23 cellular contexts compared by ENCODE assay signal in the genomic region with DNA sequence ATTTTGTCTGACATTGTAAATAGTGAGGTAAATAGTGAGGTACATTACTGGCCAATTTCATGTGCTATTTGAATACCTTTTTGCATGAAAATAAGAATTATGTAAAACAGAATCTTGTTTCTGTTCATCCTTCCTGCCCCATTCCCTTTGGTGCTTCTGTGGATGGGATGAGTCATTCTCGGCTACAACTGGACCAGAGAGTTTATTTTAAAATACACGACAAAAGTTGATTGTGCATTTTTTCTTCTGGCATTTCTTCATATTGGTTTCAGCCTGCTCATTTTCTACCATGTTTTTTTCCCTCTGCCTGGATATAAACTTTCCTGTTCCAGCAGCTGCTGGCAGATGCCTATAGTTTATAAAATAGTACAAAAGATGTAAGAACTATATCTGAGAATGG.
DNase-seq lines count a peak whose midpoint lies in the region; ATAC-seq and TF ChIP-seq lines count a peak whose summit lies in the region.
"Had no signal": no experiment of that assay in that cellular context is flagged by ENCODE, and none has a peak within 500 bp of the region (broad histone marks: within the 10 kb centered on the region; RNA-seq: fewer than 3 reads in every experiment).

No MANE protein-coding gene starts in this region.

- ATAC-seq in GM23338 = no peak
- ATAC-seq in IMR-90 (ENCODE audit: low read depth) = peak; percentile 77
- ATAC-seq: A549 had no signal

- H4K91ac ChIP-seq in IMR-90 (ENCODE audit: insufficient read depth, low read depth, low read length) = no peak overlapping the region

- no peak for DNase-seq in GM23338 (ENCODE audit: low spot score)
- peak; percentile 58 for DNase-seq in IMR-90
- peak; percentile 44 for DNase-seq in NCI-H526 treated with DMSO at 0.1 percent for 48 hours (lab: John Stamatoyannopoulos, UW)
- peak; percentile 72 for DNase-seq in fibroblast of peridontal ligament (ENCODE audit: extremely low read depth)
- no peak for DNase-seq in UCSD-AML1 (lab: John Stamatoyannopoulos, UW; ENCODE audit: unreplicated experiment)
- no peak for DNase-seq in kidney tubule cell (ENCODE audit: low spot score)
- no peak for DNase-seq in SK-N-DZ (ENCODE audit: low spot score)
- DNase-seq: 8988T; ACHN; AML-193; BE2C; CD4-positive, alpha-beta T cell; CD8-positive, alpha-beta memory T cell; DMS 273 treated with DMSO at 0.1 percent for 48 hours; DMS79; EL; GF-D8; GM23248; H9; HFFc6 had no signal

- H3K9me3 Mint-ChIP-seq in GM23338 = peaks cover 40% of the 10 kb centered on the region

- H2AK5ac ChIP-seq in IMR-90 (ENCODE audit: low read depth, low read length) = no peak overlapping the region

- peaks cover 1% of the 10 kb centered on the region for H3K27me3 Mint-ChIP-seq in GM23338 (ENCODE audit: insufficient read depth, low read depth, poor library complexity)

- no peak overlapping the region for H3K4me3 Mint-ChIP-seq in GM23338
- H3K4me3 Mint-ChIP-seq: CD14-positive monocyte; CD4-positive, alpha-beta T cell; CD8-positive, alpha-beta memory T cell; H9; HFFc6 had no signal

- H3K36me3 Mint-ChIP-seq in GM23338 (ENCODE audit: low read depth) = peaks cover 22% of the 10 kb centered on the region; the same call in 2 of the 3 replicates
- H3K36me3 Mint-ChIP-seq: CD14-positive monocyte had no signal

- H3K27ac Mint-ChIP-seq in GM23338 = no peak overlapping the region
- H3K27ac Mint-ChIP-seq: CD14-positive monocyte; CD4-positive, alpha-beta T cell; CD8-positive, alpha-beta memory T cell; H9; HFFc6 had no signal

- H4K8ac ChIP-seq in IMR-90 (ENCODE audit: low read depth in 2 of 2, low read length in 2 of 2) = no peak overlapping the region

- H4K20me1 ChIP-seq in GM23338 (replicated peaks; ENCODE audit: insufficient read depth) = no peaks in the 10 kb centered on the region
- no peaks in the 10 kb centered on the region for H4K20me1 ChIP-seq in IMR-90 (ENCODE audit: insufficient read depth, low read length)
- H4K20me1 ChIP-seq: BLaER1 treated with 17β-estradiol and CSF1 and Interleukin-3, amounts not matched to agents 10 nM and 100 nM had no signal

- H3K4me2 ChIP-seq in GM23338 (no peak overlapping the region), IMR-90 (ENCODE audit: low read depth, low read length) (no peak overlapping the region)
- H3K4me2 ChIP-seq: A549; BLaER1 treated with 17β-estradiol and CSF1 and Interleukin-3, amounts not matched to agents 10 nM and 100 nM had no signal

- H3K9ac ChIP-seq in IMR-90 (ENCODE audit: low read depth, low read length) = no peak overlapping the region
- H3K9ac ChIP-seq: BLaER1 treated with 17β-estradiol and CSF1 and Interleukin-3, amounts not matched to agents 10 nM and 100 nM; GM23248 had no signal

- H3K9me1 ChIP-seq in IMR-90 (ENCODE audit: insufficient read depth, low read length) = no peaks in the 10 kb centered on the region

- no TSS peak for BruUV-seq in IMR-90 (replicated peaks; lab: Mats Ljungman, UMichigan)

- no peak for TF ChIP-seq CTCF in GM23338 (conservative IDR thresholded peaks at IDR 0.05; ENCODE audit: low read depth in 2 of 2)
- no peak for TF ChIP-seq CTCF in IMR-90 (conservative IDR thresholded peaks at IDR 0.05; ENCODE audit: low read depth, low read length)

- H2BK20ac ChIP-seq in IMR-90 (ENCODE audit: low read depth, low read length) = no peak overlapping the region

- no peaks in the 10 kb centered on the region for H3K79me1 ChIP-seq in IMR-90 (ENCODE audit: low read depth in 1 of 2, low read length in 2 of 2)

- no peak overlapping the region for H4K5ac ChIP-seq in IMR-90 (ENCODE audit: low read depth, low read length)

- no peak overlapping the region for H3K23ac ChIP-seq in IMR-90 (ENCODE audit: low read depth, low read length)

- H3K4me3 ChIP-seq in GM23338 (no peak overlapping the region), IMR-90 (ENCODE audit: insufficient read depth, low read depth, low read length) (no peak overlapping the region)
- H3K4me3 ChIP-seq: A549; BLaER1 treated with 17β-estradiol and CSF1 and Interleukin-3, amounts not matched to agents 10 nM and 100 nM; GM23248 had no signal

- CTCF ChIA-PET in IMR-90 (lab: Yijun Ruan, JAX) = interaction anchor here (0.8 kb wide), 1 partner anchor 12 kb away, joined by 3 read pairs; no protein-coding TSS in a partner anchor

- no peaks in the 10 kb centered on the region for H3K79me2 ChIP-seq in GM23338 (replicated peaks; ENCODE audit: insufficient read depth)

- H3K9me2 ChIP-seq in GM23338 (ENCODE audit: insufficient read depth) = peaks cover 8% of the 10 kb centered on the region; the same call in 1 of the 2 replicates

- TF ChIP-seq POLR2A in IMR-90 (IDR thresholded peaks at IDR 0.05; ENCODE audit: low read depth, low read length) = no peak

- intact Hi-C loops in IMR-90 (cut with micrococcal nuclease) = loop anchor here (10.0 kb wide), 1 partner anchor 526 kb away; a partner anchor contains a TSS

- no peak overlapping the region for H3K56ac ChIP-seq in IMR-90 (ENCODE audit: extremely low read depth, insufficient read depth, low read length)

- POLR2A ChIA-PET in IMR-90 (lab: Charles Lee; ENCODE audit: unreplicated experiment) = no interaction called here

- H3K27me3 ChIP-seq in GM23338 (ENCODE audit: insufficient read depth) (no peaks in the 10 kb centered on the region), IMR-90 (ENCODE audit: control insufficient read depth, insufficient read depth, low read length) (no peaks in the 10 kb centered on the region)
- H3K27me3 ChIP-seq: BE2C; BLaER1 treated with 17β-estradiol and CSF1 and Interleukin-3, amounts not matched to agents 10 nM and 100 nM had no signal

- no peak overlapping the region for H3K14ac ChIP-seq in IMR-90 (replicated peaks; ENCODE audit: low read depth, low read length)

- H2BK120ac ChIP-seq in IMR-90 (ENCODE audit: low read depth, low read length) = no peak overlapping the region

- H3K4me1 ChIP-seq in GM23338 (ENCODE audit: insufficient read depth) (peaks cover 15% of the 10 kb centered on the region; the same call in 1 of the 2 replicates), IMR-90 (ENCODE audit: control insufficient read depth, insufficient read depth, low read length) (no peaks in the 10 kb centered on the region; the same call in 1 of the 2 replicates)
- H3K4me1 ChIP-seq: A549; BE2C; BLaER1 treated with 17β-estradiol and CSF1 and Interleukin-3, amounts not matched to agents 10 nM and 100 nM had no signal

- TF ChIP-seq RAD21 in IMR-90 (IDR thresholded peaks at IDR 0.05; ENCODE audit: low read length) = no peak

- no peak overlapping the region for H2BK15ac ChIP-seq in IMR-90 (ENCODE audit: low read depth, low read length)

- H3K27ac ChIP-seq in GM23338 (ENCODE audit: low read depth) = no peak overlapping the region
- H3K27ac ChIP-seq in IMR-90 (ENCODE audit: insufficient read depth, low read length) = no peak overlapping the region
- H3K27ac ChIP-seq: A549; BLaER1 treated with 17β-estradiol and CSF1 and Interleukin-3, amounts not matched to agents 10 nM and 100 nM; GM23248 had no signal

- no peak overlapping the region for H2AK9ac ChIP-seq in IMR-90 (replicated peaks; ENCODE audit: low read depth, low read length, poor library complexity)

- in situ Hi-C loops in IMR-90 (cut with MboI; ENCODE audit: low sequenced_read_pairs) = loop anchor here (10.0 kb wide), 1 partner anchor 426 kb away; no protein-coding TSS in a partner anchor

- H3K36me3 ChIP-seq in GM23338 (ENCODE audit: insufficient read depth) (peaks cover 5% of the 10 kb centered on the region; the same call in 1 of the 2 replicates), IMR-90 (ENCODE audit: control insufficient read depth, insufficient read depth, low read length) (no peaks in the 10 kb centered on the region)
- H3K36me3 ChIP-seq: BE2C; BLaER1 treated with 17β-estradiol and CSF1 and Interleukin-3, amounts not matched to agents 10 nM and 100 nM had no signal

- no peak overlapping the region for H3K18ac ChIP-seq in IMR-90 (ENCODE audit: low read depth, low read length)

- no peak overlapping the region for H2BK5ac ChIP-seq in IMR-90 (ENCODE audit: low read depth, low read length, poor library complexity, severe bottlenecking)

- no peak overlapping the region for H3K4ac ChIP-seq in IMR-90 (ENCODE audit: low read depth, low read length)

- peaks cover 3% of the 10 kb centered on the region; the same call in 1 of the 2 replicates for H3K9me3 ChIP-seq in IMR-90 (ENCODE audit: control insufficient read depth, insufficient read depth, low read length)
- H3K9me3 ChIP-seq: BE2C had no signal

- H3K4me1 Mint-ChIP-seq in GM23338 = peaks cover 2% of the 10 kb centered on the region; the same call in 1 of the 3 replicates
- H3K4me1 Mint-ChIP-seq: CD14-positive monocyte; CD8-positive, alpha-beta memory T cell had no signal

- no CpG with 5 or more reads among the region's 2 CpGs for WGBS in IMR-90 (ENCODE audit: extremely low coverage in 2 of 2, insufficient read length in 1 of 2), 2 experiments

- dilution Hi-C loops in IMR-90 (cut with HindIII; ENCODE audit: low sequenced_read_pairs, unreplicated experiment) = no loop called here

- H2AFZ ChIP-seq in GM23338 (0 out of 2 replicates have a peak overlapping the region, but pooled peaks have one; percentile 80), IMR-90 (replicated peaks; ENCODE audit: low read length, poor library complexity) (no peak overlapping the region)
- H2AFZ ChIP-seq: GM23248 had no signal

- no peaks in the 10 kb centered on the region for H3F3A ChIP-seq in GM23338 (replicated peaks; ENCODE audit: low read depth)

TF ChIP-seq in GM23338, 12 proteins besides CTCF, POLR2A, EP300 and RAD21 (continues in another document):
- TF ChIP-seq EZH2 (IDR thresholded peaks at IDR 0.05; ENCODE audit: low read depth, unreplicated experiment) (no peak), STAT1 (IDR thresholded peaks at IDR 0.05; ENCODE audit: unreplicated experiment) (no peak)

TF ChIP-seq in IMR-90, 13 proteins besides CTCF, POLR2A, EP300 and RAD21:
- TF ChIP-seq FOS (IDR thresholded peaks at IDR 0.05; ENCODE audit: low read depth, low read length) = peak; percentile 41; the same call in 1 of the 2 replicates
- TF ChIP-seq MXI1 (IDR thresholded peaks at IDR 0.05; ENCODE audit: borderline replicate concordance, low read depth, low read length) = no peak
TF ChIP-seq in IMR-90: peak in this region for 1.

Comparison
In these comparisons a context has a peak if more than half of its experiments do, and no peak if none do; other contexts are left out.
1. DNase-seq: peak in IMR-90 (single experiment), NCI-H526 treated with DMSO at 0.1 percent for 48 hours (single experiment) and fibroblast of peridontal ligament (single experiment); none in GM23338 (single experiment), UCSD-AML1 (single experiment), kidney tubule cell (single experiment) and SK-N-DZ (single experiment).